In genomic region chr12:109968801-109969200, GRCh38 we compare ENCODE assay signal across 1 cellular context.
TF ChIP-seq lines count a peak whose summit lies in the region.

No MANE protein-coding gene starts in this region.

TF ChIP-seq in HCT116, 20 proteins besides CTCF, POLR2A, EP300 and RAD21 (continued from another document):
- TF ChIP-seq ZFX (IDR thresholded peaks at IDR 0.05) (no peak), ATF3 (IDR thresholded peaks at IDR 0.05) (no peak), MAX (IDR thresholded peaks at IDR 0.05) (no peak), EZH2 (IDR thresholded peaks at IDR 0.05) (no peak)
